In the genomic region with DNA sequence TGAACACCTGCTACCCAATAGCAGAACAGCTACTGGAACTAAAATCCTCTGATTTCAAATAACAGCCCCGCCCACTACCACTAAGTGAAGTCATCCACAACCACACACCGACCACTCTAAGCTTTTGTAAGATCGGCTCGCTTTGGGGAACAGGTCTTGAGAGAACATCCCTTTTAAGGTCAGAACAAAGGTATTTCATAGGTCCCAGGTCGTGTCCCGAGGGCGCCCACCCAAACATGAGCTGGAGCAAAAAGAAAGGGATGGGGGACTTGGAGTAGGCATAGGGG, we compare ENCODE assay signal across 8 cellular contexts. TPM values are rescaled to one million over a fixed set of nuclear protein-coding genes. Genes with fewer than 3 reads are reported as not detected.
DNase-seq lines count a peak whose midpoint lies in the region; ATAC-seq lines count a peak whose summit lies in the region.

No MANE protein-coding gene starts in this region.

- H4K20me1 ChIP-seq in GM23248 (ENCODE audit: insufficient read depth), result no peaks in the 10 kb centered on the region

- peak; percentile 83 for ATAC-seq in effector memory CD8-positive, alpha-beta T cell (replicated peaks)
- ATAC-seq in stimulated activated naive CD8-positive, alpha-beta T cell treated with anti-CD3 and anti-CD28 coated beads, Interleukin-15, Interleukin-2, amounts not matched to agents 100 U/mL and 50 U/mL, for 24 hours, result peak; percentile 64

- H3K79me2 ChIP-seq in GM23248 (ENCODE audit: insufficient read depth), result peaks cover 7% of the 10 kb centered on the region; the same call in 1 of the 2 replicates

- no peaks in the 10 kb centered on the region for H3K9me3 Mint-ChIP-seq in activated CD4-positive, alpha-beta T cell treated with anti-CD3 and anti-CD28 coated beads, Interleukin-2, amount 10 ng/mL, durations not matched to agents 24 days and 14 days
- H3K9me3 Mint-ChIP-seq in effector memory CD8-positive, alpha-beta T cell, result no peaks in the 10 kb centered on the region

- WGBS in GM23248 (ENCODE audit: low coverage in 1 of 2, low lambda C conversion rate in 2 of 2, missing lambda C conversion rate in 2 of 2), 2 experiments, result 37 to 42% methylated on average over 7 of the region's 7 CpGs

- H3K4me1 Mint-ChIP-seq in activated CD4-positive, alpha-beta T cell treated with anti-CD3 and anti-CD28 coated beads, Interleukin-2, amount 10 ng/mL, durations not matched to agents 24 days and 14 days, result peaks cover 24% of the 10 kb centered on the region
- peaks cover 6 to 12% of the 10 kb centered on the region in 2 donors for H3K4me1 Mint-ChIP-seq in effector memory CD8-positive, alpha-beta T cell (ENCODE audit: low read depth in 2 of 2)

- H3K27ac Mint-ChIP-seq in activated CD4-positive, alpha-beta T cell treated with anti-CD3 and anti-CD28 coated beads, Interleukin-2, amount 10 ng/mL, durations not matched to agents 24 days and 14 days, result peak overlapping the region; percentile 100
- peak overlapping the region; percentile 100 for H3K27ac Mint-ChIP-seq in effector memory CD8-positive, alpha-beta T cell

- H3K9me3 ChIP-seq in GM23248 (ENCODE audit: low read depth) (no peaks in the 10 kb centered on the region), MG63 (no peaks in the 10 kb centered on the region)

- H3K36me3 Mint-ChIP-seq in activated CD4-positive, alpha-beta T cell treated with anti-CD3 and anti-CD28 coated beads, Interleukin-2, amount 10 ng/mL, durations not matched to agents 24 days and 14 days (ENCODE audit: low read depth), result peaks cover 15% of the 10 kb centered on the region
- peaks cover 15% of the 10 kb centered on the region for H3K36me3 Mint-ChIP-seq in effector memory CD8-positive, alpha-beta T cell (ENCODE audit: insufficient read depth)

- H2AFZ ChIP-seq in GM23248, result peak overlapping the region; percentile 99

- peaks cover 4% of the 10 kb centered on the region; the same call in 1 of the 2 replicates for H3K4me1 ChIP-seq in GM23248 (ENCODE audit: insufficient read depth)

- H3K4me2 ChIP-seq in GM23248 (ENCODE audit: unreplicated experiment), result peak overlapping the region; percentile 90

- no peaks in the 10 kb centered on the region for H3K27me3 Mint-ChIP-seq in activated CD4-positive, alpha-beta T cell treated with anti-CD3 and anti-CD28 coated beads, Interleukin-2, amount 10 ng/mL, durations not matched to agents 24 days and 14 days
- no peaks in the 10 kb centered on the region for H3K27me3 Mint-ChIP-seq in effector memory CD8-positive, alpha-beta T cell

- H3K4me3 Mint-ChIP-seq in activated CD4-positive, alpha-beta T cell treated with anti-CD3 and anti-CD28 coated beads, Interleukin-2, amount 10 ng/mL, durations not matched to agents 24 days and 14 days, result peak overlapping the region; percentile 96
- peak overlapping the region; percentile 98 for H3K4me3 Mint-ChIP-seq in effector memory CD8-positive, alpha-beta T cell

- peak overlapping the region; percentile 93 for H3K27ac ChIP-seq in GM23248

- H3K27me3 ChIP-seq in GM23248 (replicated peaks; ENCODE audit: insufficient read depth), result no peaks in the 10 kb centered on the region
- no peaks in the 10 kb centered on the region for H3K27me3 ChIP-seq in MG63

- H3K9me2 ChIP-seq in GM23248 (ENCODE audit: insufficient read depth), result no peaks in the 10 kb centered on the region

- H3K4me3 ChIP-seq in GM23248, result peak overlapping the region; percentile 88
- H3K4me3 ChIP-seq in MG63, result peak overlapping the region; percentile 77

- in situ Hi-C loops in GM23248 (cut with MboI), result no loop called here

- DNase-seq in GDM1 (lab: John Stamatoyannopoulos, UW), result peak; percentile 47
- DNase-seq in GM23248, result peak; percentile 81
- DNase-seq in MG63, result peak; percentile 34
- peak; percentile 87 for DNase-seq in activated CD4-positive, alpha-beta T cell treated with anti-CD3 and anti-CD28 coated beads, Interleukin-2, amount 10 ng/mL, durations not matched to agents 24 days and 14 days
- peak; percentile 72 to 75 (median 74) for DNase-seq in effector memory CD8-positive, alpha-beta T cell
- peak; percentile 34 for DNase-seq in mucosa of gallbladder (ENCODE audit: low spot score)
- peak; percentile 68 for DNase-seq in stimulated activated naive CD8-positive, alpha-beta T cell treated with anti-CD3 and anti-CD28 coated beads, Interleukin-15, Interleukin-2, amounts not matched to agents 100 U/mL and 50 U/mL, for 24 hours
- no peak for DNase-seq in DMS153 treated with DMSO at 0.1 percent for 48 hours (lab: John Stamatoyannopoulos, UW; ENCODE audit: unreplicated experiment)

- H3K36me3 ChIP-seq in GM23248 (ENCODE audit: low read depth) (no peaks in the 10 kb centered on the region), MG63 (peaks cover 17% of the 10 kb centered on the region)

- intact Hi-C loops in activated CD4-positive, alpha-beta T cell treated with anti-CD3 and anti-CD28 coated beads, Interleukin-2, amount 10 ng/mL, durations not matched to agents 24 days and 14 days (cut with micrococcal nuclease), result loop anchor here (1.0 to 5.0 kb wide), 6 partner anchors 14 to 1228 kb away; partner anchors contain the start of genes FRY, N4BP2L1, N4BP2L2 and PDS5B

- H3F3A ChIP-seq in GM23248 (ENCODE audit: insufficient read depth), result peaks cover 7% of the 10 kb centered on the region; the same call in 1 of the 2 replicates

- H3K9ac ChIP-seq in GM23248, result peak overlapping the region; percentile 93

RNA-seq across cellular contexts. Expression of gene ZAR1L, which starts 0.3 kb away (rescaled TPM):
- not detected in 2 replicates for total RNA-seq in GM23248 (2014; rRNA removed; shearing (Covaris generic))
- polyA plus RNA-seq in GM23248 (2016; fragmentation: Nextera tagmentation; extraction: Ambion mirVana), result not detected in 2 replicates
- total RNA-seq in MG63 (2014; rRNA removed; shearing (Covaris generic); ENCODE audit: low replicate concordance), result not detected in 2 replicates
- total RNA-seq in activated CD4-positive, alpha-beta T cell treated with anti-CD3 and anti-CD28 coated beads, Interleukin-2, amount 10 ng/mL, durations not matched to agents 24 days and 14 days, result 0.19 TPM in 1 of 2 replicates, not detected in the other
- total RNA-seq in mucosa of gallbladder, result not detected

RNA-seq across cellular contexts. Expression of gene BRCA2, which starts 0.4 kb away (rescaled TPM):
- 3.7 and 10.0 TPM in 2 replicates for total RNA-seq in GM23248 (2014; rRNA removed; shearing (Covaris generic))
- 4.0 and 5.3 TPM in 2 replicates for polyA plus RNA-seq in GM23248 (2016; fragmentation: Nextera tagmentation; extraction: Ambion mirVana)
- 6.1 and 11.2 TPM in 2 replicates for total RNA-seq in MG63 (2014; rRNA removed; shearing (Covaris generic); ENCODE audit: low replicate concordance)
- total RNA-seq in activated CD4-positive, alpha-beta T cell treated with anti-CD3 and anti-CD28 coated beads, Interleukin-2, amount 10 ng/mL, durations not matched to agents 24 days and 14 days, result 23.1 and 24.7 TPM in 2 replicates
- 0.60 TPM for total RNA-seq in mucosa of gallbladder
